In genomic region chr5:178532666-178533065, GRCh38 we compare ENCODE assay signal across 10 cellular contexts.
"Had no signal": no experiment of that assay in that cellular context is flagged by ENCODE, and none has a peak within 500 bp of the region (broad histone marks: within the 10 kb centered on the region; RNA-seq: fewer than 3 reads in every experiment).

No MANE protein-coding gene starts in this region.

- ATAC-seq: activated CD8-positive, alpha-beta T cell treated with anti-CD3 and anti-CD28 coated beads, Interleukin-2, amount 10 ng/mL, durations not matched to agents 7 days and 5 days; left colon had no signal

- H3K27ac Mint-ChIP-seq: activated CD8-positive, alpha-beta T cell treated with anti-CD3 and anti-CD28 coated beads, Interleukin-2, amount 10 ng/mL, durations not matched to agents 7 days and 5 days; naive B cell had no signal

- H3K36me3 Mint-ChIP-seq: naive B cell had no signal

- H3K9me3 Mint-ChIP-seq: naive B cell had no signal

- DNase-seq: activated CD4-positive, alpha-beta T cell treated with anti-CD3 and anti-CD28 coated beads for 48 hours; activated CD8-positive, alpha-beta memory T cell treated with anti-CD3 and anti-CD28 coated beads, Interleukin-2, amount 50 U/mL, for 48 hours; activated CD8-positive, alpha-beta T cell treated with anti-CD3 and anti-CD28 coated beads, Interleukin-2, amount 10 ng/mL, durations not matched to agents 7 days and 5 days; activated naive CD4-positive, alpha-beta T cell treated with Interleukin-2 at 50 U/mL for 16 hours; esophagus squamous epithelium; foreskin fibroblast; glutamatergic neuron; left colon; naive B cell; posterior cingulate gyrus had no signal

- H3K4me1 Mint-ChIP-seq: naive B cell had no signal

- H3K4me3 Mint-ChIP-seq: activated CD8-positive, alpha-beta T cell treated with anti-CD3 and anti-CD28 coated beads, Interleukin-2, amount 10 ng/mL, durations not matched to agents 7 days and 5 days; naive B cell had no signal
